Comparison of ENCODE assay signal across 29 cellular contexts in the genomic region with DNA sequence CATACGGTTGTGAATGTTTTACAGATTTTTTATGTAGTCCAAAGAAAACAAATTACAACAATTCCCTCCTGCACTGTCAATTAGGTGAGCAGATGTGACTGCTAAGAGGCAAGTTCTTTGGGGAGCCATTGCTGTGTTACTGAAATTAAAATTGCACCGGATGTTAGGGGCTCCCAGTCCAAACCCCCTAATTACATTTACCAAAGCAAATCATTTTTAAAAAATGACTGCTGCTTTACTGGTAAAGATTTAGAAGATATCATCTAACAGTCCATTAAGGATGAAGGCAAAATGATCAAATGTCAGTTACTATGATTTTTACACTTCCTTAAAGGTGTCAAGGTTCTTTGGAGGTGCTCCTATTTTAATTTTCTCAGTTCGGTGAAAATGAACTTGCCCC.
"Had no signal": no experiment of that assay in that cellular context is flagged by ENCODE, and none has a peak within 500 bp of the region (broad histone marks: within the 10 kb centered on the region; RNA-seq: fewer than 3 reads in every experiment).

No MANE protein-coding gene starts in this region.

- H3K27ac Mint-ChIP-seq: immature natural killer cell; mesothelial cell of epicardium; naive B cell; natural killer cell; nephron progenitor cell; neural progenitor cell; progenitor cell of endocrine pancreas; stimulated activated memory B cell treated with anti-CD40 and anti-IgM and Interleukin-4, amounts not matched to agents 10 μg/mL and 1 μg/mL and 100 μg/mL, for 72 hours; stimulated activated naive CD8-positive, alpha-beta T cell treated with anti-CD3 and anti-CD28 coated beads, Interleukin-15, amount 100 ng/mL, for 72 hours; type B pancreatic cell had no signal

- FAIRE-seq: islet of Langerhans had no signal

- H3K9me3 ChIP-seq: left ventricle myocardium inferior, neutrophil, ovary, right atrium auricular region, right lobe of liver, tibial nerve, uterus had no signal

- H2AFZ ChIP-seq: neural progenitor cell had no signal

- H3K36me3 Mint-ChIP-seq: immature natural killer cell; mesothelial cell of epicardium; naive B cell; natural killer cell; neural progenitor cell; stimulated activated memory B cell treated with anti-CD40 and anti-IgM and Interleukin-4, amounts not matched to agents 10 μg/mL and 1 μg/mL and 100 μg/mL, for 72 hours; type B pancreatic cell had no signal

- H3K4me3 ChIP-seq: left ventricle myocardium inferior, lung, neural progenitor cell, ovary, right atrium auricular region, right lobe of liver, smooth muscle cell, tibial nerve, uterus had no signal

- H3K4me2 ChIP-seq: neural progenitor cell, smooth muscle cell had no signal

- H3K4me1 Mint-ChIP-seq: immature natural killer cell; naive B cell; natural killer cell; nephron progenitor cell; neural progenitor cell; stimulated activated memory B cell treated with anti-CD40 and anti-IgM and Interleukin-4, amounts not matched to agents 10 μg/mL and 1 μg/mL and 100 μg/mL, for 72 hours; stimulated activated naive CD8-positive, alpha-beta T cell treated with anti-CD3 and anti-CD28 coated beads, Interleukin-15, amount 100 ng/mL, for 72 hours had no signal

- DNase-seq: hypothalamus; immature natural killer cell; left ventricle myocardium inferior; mesendoderm; naive B cell; natural killer cell; nephron progenitor cell; occipital lobe; ovary; right lobe of liver; stimulated activated CD4-positive, alpha-beta T cell treated with anti-CD3 and anti-CD28 coated beads, Interleukin-1b, Interleukin-23, amount 100 ng/mL, for 48 hours; stimulated activated CD4-positive, alpha-beta T cell treated with anti-CD3 and anti-CD28 coated beads, Interleukin-2, amount 100 ng/mL, for 48 hours; stimulated activated CD4-positive, alpha-beta T cell treated with anti-CD3 and anti-CD28 coated beads, Interleukin-4, amount 100 ng/mL, for 4 hours; stimulated activated CD8-positive, alpha-beta memory T cell treated with anti-CD3 and anti-CD28 coated beads, Interleukin-4, amount 100 ng/mL, for 48 hours; stimulated activated naive CD4-positive, alpha-beta T cell treated with Interleukin-2 at 50 U/mL for 16 hours; stimulated activated naive CD8-positive, alpha-beta T cell treated with anti-CD3 and anti-CD28 coated beads, Interleukin-15, amount 100 ng/mL, for 72 hours; substantia nigra; uterus had no signal

- H3K36me3 ChIP-seq: left ventricle myocardium inferior, neural progenitor cell, neutrophil, ovary, right atrium auricular region, right lobe of liver, tibial nerve, uterus had no signal

- H3K27me3 ChIP-seq: neural progenitor cell, neutrophil, ovary, right atrium auricular region, right lobe of liver, tibial nerve, uterus had no signal

- H3K9ac ChIP-seq: neural progenitor cell had no signal

- H3K27me3 Mint-ChIP-seq: progenitor cell of endocrine pancreas had no signal

- H3K4me3 Mint-ChIP-seq: immature natural killer cell; mesothelial cell of epicardium; naive B cell; natural killer cell; nephron progenitor cell; neural progenitor cell; stimulated activated memory B cell treated with anti-CD40 and anti-IgM and Interleukin-4, amounts not matched to agents 10 μg/mL and 1 μg/mL and 100 μg/mL, for 72 hours; stimulated activated naive CD8-positive, alpha-beta T cell treated with anti-CD3 and anti-CD28 coated beads, Interleukin-15, amount 100 ng/mL, for 72 hours; type B pancreatic cell had no signal

- H3K9me3 Mint-ChIP-seq: mesothelial cell of epicardium; natural killer cell; nephron progenitor cell; neural progenitor cell; stimulated activated memory B cell treated with anti-CD40 and anti-IgM and Interleukin-4, amounts not matched to agents 10 μg/mL and 1 μg/mL and 100 μg/mL, for 72 hours; stimulated activated naive CD8-positive, alpha-beta T cell treated with anti-CD3 and anti-CD28 coated beads, Interleukin-15, amount 100 ng/mL, for 72 hours had no signal

- H3K4me1 ChIP-seq: left ventricle myocardium inferior, neural progenitor cell, right atrium auricular region, right lobe of liver, tibial nerve, uterus had no signal

- H3K27ac ChIP-seq: left ventricle myocardium inferior, neural progenitor cell, neutrophil, ovary, right atrium auricular region, right lobe of liver, tibial nerve, uterus had no signal
